8 cellular contexts compared by ENCODE assay signal in the genomic region with DNA sequence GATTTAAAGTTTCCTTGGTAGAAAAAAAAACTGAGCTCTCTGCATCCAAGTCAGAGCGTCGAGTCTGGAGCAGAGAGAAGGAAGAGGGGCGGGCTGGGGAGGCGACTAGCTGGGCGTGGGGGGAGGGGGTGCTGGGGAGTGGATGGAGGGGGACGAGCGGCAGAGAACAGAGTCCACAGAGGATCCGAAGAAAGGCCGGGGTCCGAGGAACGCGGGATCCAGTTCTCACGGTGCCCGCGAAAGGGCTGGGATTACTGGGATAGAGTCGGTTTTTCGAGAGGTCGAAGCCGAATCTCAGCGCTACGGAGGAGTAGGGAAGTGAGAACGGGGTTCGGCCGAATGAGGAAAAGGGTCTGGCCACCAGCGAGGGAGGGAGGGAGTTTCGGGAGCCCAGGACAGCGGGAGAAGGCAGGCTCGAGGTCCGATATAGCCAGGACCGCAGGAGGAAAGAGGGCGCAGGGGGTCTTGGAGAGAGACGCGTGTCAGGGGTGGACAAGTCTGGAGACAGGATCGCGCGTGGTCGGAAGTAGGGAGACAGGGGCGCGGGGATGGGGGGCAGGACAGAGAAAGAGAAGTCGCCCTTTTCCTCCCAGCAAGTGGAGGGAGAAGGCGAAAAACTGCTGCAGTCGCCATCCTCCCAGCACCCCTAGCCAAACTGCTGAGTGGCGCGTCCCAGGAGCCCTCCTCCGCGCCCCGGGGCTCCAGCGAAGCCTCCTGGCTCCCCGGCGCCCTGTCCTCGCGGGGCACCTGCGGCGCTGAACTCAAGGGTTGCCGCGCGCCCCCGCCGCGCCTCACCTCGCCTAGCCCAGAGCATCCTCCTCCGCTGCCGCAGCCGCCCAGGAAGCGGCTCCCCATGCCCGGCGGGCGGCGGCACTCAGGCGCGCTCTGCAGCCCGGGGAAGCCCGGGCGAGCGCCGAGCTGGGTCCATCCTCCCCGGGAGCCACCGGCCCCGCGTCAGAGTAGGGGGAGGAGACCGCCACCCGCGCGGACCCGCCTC. TPM values are rescaled to one million over a fixed set of nuclear protein-coding genes. Genes with fewer than 3 reads are reported as not detected.
DNase-seq lines count a peak whose midpoint lies in the region; ATAC-seq and TF ChIP-seq lines count a peak whose summit lies in the region.

A gene (minus strand): TSS at position 926 of the 997 bp plus-strand sequence. CDS start 133,030 bp downstream, outside the sequence.

- DNase-seq in GM03348 (ENCODE audit: low spot score): peak; percentile 77
- DNase-seq in RWPE2 (ENCODE audit: low spot score): peak; percentile 45
- no peak for DNase-seq in posterior vena cava (ENCODE audit: low spot score)
- no peak for DNase-seq in GOT3 (lab: John Stamatoyannopoulos, UW)
- no peak for DNase-seq in NCI-H128 (lab: John Stamatoyannopoulos, UW; ENCODE audit: unreplicated experiment)
- no peak for DNase-seq in amniotic stem cell (lab: John Stamatoyannopoulos, UW)
- no peak for DNase-seq in medulla oblongata (ENCODE audit: extremely low spot score)

- H3K9me3 ChIP-seq in RWPE2 (ENCODE audit: severe bottlenecking): no peaks in the 10 kb centered on the region
- H3K9me3 ChIP-seq in gastroesophageal sphincter: no peaks in the 10 kb centered on the region

- ATAC-seq in RWPE2 (ENCODE audit: low read depth) (peak; percentile 52), gastroesophageal sphincter (no peak)

- H3K4me3 ChIP-seq in RWPE2 (ENCODE audit: severe bottlenecking) (no peak within 1 kb of the TSS), gastroesophageal sphincter (peak within 1 kb of the TSS; percentile 2 to 53)

- no peak for TF ChIP-seq CTCF in RWPE2 (IDR thresholded peaks at IDR 0.05; ENCODE audit: poor library complexity, severe bottlenecking)
- TF ChIP-seq CTCF in gastroesophageal sphincter (IDR thresholded peaks at IDR 0.05): no peak

- TF ChIP-seq POLR2A in gastroesophageal sphincter (IDR thresholded peaks at IDR 0.05): no peak

- WGBS in gastroesophageal sphincter (ENCODE audit: low coverage in 1 of 2), 2 donors: 1 to 2% methylated on average over 25 to 28 of the region's 85 CpGs

- H3K4me1 ChIP-seq in RWPE2 (ENCODE audit: insufficient read depth, poor library complexity, severe bottlenecking): no peaks in the 10 kb centered on the region
- peaks cover 0 to 32% (median 16%) of the 10 kb centered on the region in 3 donors for H3K4me1 ChIP-seq in gastroesophageal sphincter

- no peak within 1 kb of the TSS for H3K27ac ChIP-seq in RWPE2 (ENCODE audit: poor library complexity, severe bottlenecking)
- no peak within 1 kb of the TSS for H3K27ac ChIP-seq in gastroesophageal sphincter

- H3K36me3 ChIP-seq in RWPE2 (ENCODE audit: low read depth) (no peaks in the 10 kb centered on the region), gastroesophageal sphincter (no peaks in the 10 kb centered on the region)

- TF ChIP-seq EP300 in gastroesophageal sphincter (IDR thresholded peaks at IDR 0.05): no peak

- intact Hi-C loops in posterior vena cava (cut with DNase I): loop anchor here in 1 of 2 donors (5.0 to 10.0 kb wide), 2 partner anchors 589 to 624 kb away; no protein-coding TSS in a partner anchor

- H3K27me3 ChIP-seq in RWPE2 (ENCODE audit: insufficient read depth, poor library complexity, severe bottlenecking): peaks cover 80% of the 10 kb centered on the region
- H3K27me3 ChIP-seq in gastroesophageal sphincter: peaks cover 90% of the 10 kb centered on the region

RNA-seq across cellular contexts. Expression of the gene that starts here (rescaled TPM):
- 1 to 10 TPM in 2 of 4 donors, under 1 TPM in 2; 0.47 to 1.6 (median 1.1) TPM for total RNA-seq in gastroesophageal sphincter
- 100 to 1,000 TPM in 1 of 2 donors, 10 to 100 TPM in 1; 78.3 to 118 TPM for total RNA-seq in posterior vena cava

Comparison
In these comparisons a context has a peak if more than half of its experiments do, and no peak if none do; other contexts are left out.
1. RNA of the gene that starts here (total RNA-seq): 78.3 to 118 TPM in posterior vena cava; 0.47 to 1.6 TPM in gastroesophageal sphincter; every median in the first group is over 10 times any median in the second.
2. DNase-seq: peak in GM03348 (single experiment) and RWPE2 (single experiment); none in posterior vena cava (single experiment), GOT3 (single experiment), NCI-H128 (single experiment), amniotic stem cell (single experiment) and medulla oblongata (single experiment).